Comparison of ENCODE assay signal across 15 cellular contexts in the genomic region with DNA sequence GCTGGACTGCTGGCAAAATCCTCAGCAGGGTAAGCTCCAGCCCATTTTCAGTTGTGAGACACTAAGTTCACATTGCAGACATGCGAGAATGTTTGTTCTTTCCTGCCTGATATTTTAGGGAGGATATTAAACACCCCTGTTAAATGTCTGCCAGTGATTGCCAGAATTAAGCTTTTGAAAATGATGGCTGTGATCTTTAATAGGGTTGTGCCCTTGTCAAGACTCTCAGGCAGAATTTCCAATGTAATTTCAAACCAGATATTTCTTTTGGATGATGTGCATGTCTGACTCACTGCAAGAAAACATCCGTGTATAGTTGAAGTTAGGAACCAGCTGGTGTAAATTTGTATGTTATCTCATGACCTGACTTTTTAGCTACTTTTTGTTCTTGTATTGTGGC.
A peak's percentile ranks its signal among the peaks of the same experiment; 100 is the strongest.
DNase-seq lines count a peak whose midpoint lies in the region; TF ChIP-seq lines count a peak whose summit lies in the region.
"Had no signal": no experiment of that assay in that cellular context is flagged by ENCODE, and none has a peak within 500 bp of the region (broad histone marks: within the 10 kb centered on the region; RNA-seq: fewer than 3 reads in every experiment).

No MANE protein-coding gene starts in this region.

- H3K27me3 ChIP-seq in Loucy (ENCODE audit: insufficient read depth, low read length, poor library complexity, severe bottlenecking), result no peaks in the 10 kb centered on the region
- no peaks in the 10 kb centered on the region for H3K27me3 ChIP-seq in CD4-positive, alpha-beta memory T cell (ENCODE audit: insufficient read depth, low read length)
- H3K27me3 ChIP-seq: MG63 had no signal

- H3K4me3 ChIP-seq in Loucy (ENCODE audit: low read length, poor library complexity, severe bottlenecking), result no peak overlapping the region
- no peak overlapping the region for H3K4me3 ChIP-seq in CD4-positive, alpha-beta memory T cell (ENCODE audit: low read length in 2 of 2)
- H3K4me3 ChIP-seq: MG63 had no signal

- CTCF ChIA-PET in CD4-positive, alpha-beta memory T cell (lab: Charles Lee; ENCODE audit: partially characterized antibody), result no interaction called here

- H3K9me3 Mint-ChIP-seq in CD4-positive, alpha-beta memory T cell, result peaks cover 0 to 5% (median under 1%) of the 10 kb centered on the region in 8 donors

- no peak overlapping the region for H3K4me2 ChIP-seq in Loucy (ENCODE audit: low read depth, low read length, poor library complexity, severe bottlenecking)

- intact Hi-C loops in CD4-positive, alpha-beta memory T cell (cut with micrococcal nuclease), result no loop called here

- no peaks in the 10 kb centered on the region for H4K20me1 ChIP-seq in Loucy (ENCODE audit: insufficient read depth, low read length, poor library complexity, severe bottlenecking)

- no peaks in the 10 kb centered on the region for H3K79me2 ChIP-seq in Loucy (ENCODE audit: insufficient read depth, low read length)

- no peak for TF ChIP-seq CTCF in Loucy (conservative IDR thresholded peaks at IDR 0.05; ENCODE audit: low read length)

- DNase-seq in brain pericyte (ENCODE audit: low read depth, low spot score), result peak; percentile 17
- peak; percentile 1 for DNase-seq in iris pigment epithelial cell (ENCODE audit: low read depth)
- peak; percentile 18 for DNase-seq in smooth muscle cell of the brain vasculature (ENCODE audit: low read depth, low spot score)
- no peak for DNase-seq in COLO668 (lab: John Stamatoyannopoulos, UW; ENCODE audit: unreplicated experiment)
- no peak for DNase-seq in CD4-positive, alpha-beta memory T cell
- no peak for DNase-seq in medulla oblongata (ENCODE audit: extremely low spot score)
- DNase-seq: DMS53; KG1; MG63; NCI-H1092; NCI-H345; NCI-H69; NK-92 treated with Interleukin-12 subunit alpha and Interleukin-12 subunit beta, amount 100 ng/mL, for 24 hours; SHP77 treated with DMSO at 0.1 percent for 48 hours had no signal

- H3K9me3 ChIP-seq in Loucy (ENCODE audit: insufficient read depth, low read depth, low read length), result no peaks in the 10 kb centered on the region
- H3K9me3 ChIP-seq in CD4-positive, alpha-beta memory T cell (ENCODE audit: control insufficient read depth in 1 of 2, low read length in 2 of 2), result no peaks in the 10 kb centered on the region
- H3K9me3 ChIP-seq: MG63 had no signal

- H3K4me3 Mint-ChIP-seq in CD4-positive, alpha-beta memory T cell, result no peak overlapping the region

- H3K27ac ChIP-seq in CD4-positive, alpha-beta memory T cell (ENCODE audit: low read depth, low read length), result no peak overlapping the region

- H3K9ac ChIP-seq in Loucy (ENCODE audit: low read depth, low read length, poor library complexity, severe bottlenecking), result no peak overlapping the region

- no peaks in the 10 kb centered on the region; the same call in 1 of the 2 replicates for H3F3A ChIP-seq in Loucy (ENCODE audit: low read depth)

- H3K9me2 ChIP-seq in Loucy (replicated peaks; ENCODE audit: low read depth, low read length), result no peaks in the 10 kb centered on the region

- POLR2A ChIA-PET in CD4-positive, alpha-beta memory T cell (lab: Charles Lee; ENCODE audit: partially characterized antibody), result no interaction called here

- no peaks in the 10 kb centered on the region for H3K36me3 ChIP-seq in Loucy (ENCODE audit: insufficient read depth, low read length)
- H3K36me3 ChIP-seq in CD4-positive, alpha-beta memory T cell (ENCODE audit: insufficient read depth, low read length), result no peaks in the 10 kb centered on the region
- H3K36me3 ChIP-seq: MG63 had no signal

- no peaks in the 10 kb centered on the region for H3K36me3 Mint-ChIP-seq in CD4-positive, alpha-beta memory T cell

- peak overlapping the region; percentile 42; the same call in 1 of the 2 replicates for H2AFZ ChIP-seq in Loucy (ENCODE audit: low read length)

- no peaks in the 10 kb centered on the region for H3K4me1 Mint-ChIP-seq in CD4-positive, alpha-beta memory T cell

- H3K27ac Mint-ChIP-seq in CD4-positive, alpha-beta memory T cell, result no peak overlapping the region

- no peaks in the 10 kb centered on the region for H3K27me3 Mint-ChIP-seq in CD4-positive, alpha-beta memory T cell

- H3K4me1 ChIP-seq in Loucy (ENCODE audit: insufficient read depth, low read length, poor library complexity, severe bottlenecking), result peaks cover 18% of the 10 kb centered on the region
- no peaks in the 10 kb centered on the region for H3K4me1 ChIP-seq in CD4-positive, alpha-beta memory T cell (ENCODE audit: insufficient read depth, low read length)

Comparison
In these comparisons a context has a peak if more than half of its experiments do, and no peak if none do; other contexts are left out.
1. DNase-seq: peak in brain pericyte (single experiment), iris pigment epithelial cell (single experiment) and smooth muscle cell of the brain vasculature (single experiment); none in COLO668 (single experiment), CD4-positive, alpha-beta memory T cell (0 of 5) and medulla oblongata (single experiment).